Comparison of ENCODE assay signal across 22 cellular contexts in the genomic region with DNA sequence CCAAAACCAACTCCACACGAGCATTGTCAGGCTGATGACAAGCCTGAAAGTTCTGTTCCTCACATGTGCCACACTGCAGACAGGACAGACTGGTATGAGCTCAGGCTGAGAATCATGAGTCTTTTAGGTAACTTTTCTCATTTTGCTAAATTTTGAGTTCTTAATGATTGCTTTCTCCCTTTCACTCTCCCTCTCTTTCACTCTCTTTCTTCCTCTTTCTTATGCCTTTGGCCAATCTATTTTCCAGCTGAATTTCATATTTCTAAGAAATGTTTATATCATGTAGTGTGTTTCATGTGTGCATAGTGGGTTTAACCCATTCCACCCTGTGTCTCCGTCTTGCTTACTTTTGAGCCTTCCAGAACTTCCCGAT. TPM values are rescaled to one million over a fixed set of nuclear protein-coding genes. Genes with fewer than 3 reads are reported as not detected.
A peak's percentile ranks its signal among the peaks of the same experiment; 100 is the strongest.
DNase-seq lines count a peak whose midpoint lies in the region; ATAC-seq and TF ChIP-seq lines count a peak whose summit lies in the region.
"Had no signal": no experiment of that assay in that cellular context is flagged by ENCODE, and none has a peak within 500 bp of the region (broad histone marks: within the 10 kb centered on the region; RNA-seq: fewer than 3 reads in every experiment).

No MANE protein-coding gene starts in this region.

- no peak overlapping the region for H4K91ac ChIP-seq in neuronal stem cell (ENCODE audit: low read depth, low read length, poor library complexity)

- no peak overlapping the region for H2AK5ac ChIP-seq in neuronal stem cell (ENCODE audit: low read depth, low read length)

- in situ Hi-C loops in ACHN (cut with HindIII; ENCODE audit: low pct_ligation_motif_present, low pct_unique_long_range_greater_than_20kb, low sequenced_read_pairs), result no loop called here

- no peaks in the 10 kb centered on the region for H3K36me3 ChIP-seq in HEK293 (ENCODE audit: control insufficient read depth in 2 of 2, insufficient read depth in 1 of 2, low read length in 2 of 2)
- H3K36me3 ChIP-seq in endodermal cell (ENCODE audit: control insufficient read depth, insufficient read depth, low read length), result no peaks in the 10 kb centered on the region
- no peaks in the 10 kb centered on the region for H3K36me3 ChIP-seq in neuronal stem cell (replicated peaks in 1 of 2; ENCODE audit: control insufficient read depth in 2 of 2, insufficient read depth in 2 of 2, low read length in 2 of 2)
- no peaks in the 10 kb centered on the region for H3K36me3 ChIP-seq in adrenal gland (replicated peaks in 1 of 2)
- H3K36me3 ChIP-seq: BLaER1 treated with 17β-estradiol and CSF1 and Interleukin-3, amounts not matched to agents 10 nM and 100 nM had no signal

- H3K27ac Mint-ChIP-seq in endodermal cell (no peak overlapping the region), mesothelial cell of epicardium (peak overlapping the region; percentile 83)
- H3K27ac Mint-ChIP-seq: GM23338 had no signal

- no peaks in the 10 kb centered on the region for H3K4me1 ChIP-seq in HEK293 (ENCODE audit: control insufficient read depth, insufficient read depth, low read length)
- peaks cover 3% of the 10 kb centered on the region for H3K4me1 ChIP-seq in endodermal cell (ENCODE audit: control insufficient read depth, insufficient read depth, low read length)
- peaks cover 9 to 40% of the 10 kb centered on the region in 2 donors for H3K4me1 ChIP-seq in neuronal stem cell (ENCODE audit: control insufficient read depth in 2 of 2, insufficient read depth in 1 of 2, low read depth in 1 of 2, low read length in 2 of 2)
- no peaks in the 10 kb centered on the region for H3K4me1 ChIP-seq in adrenal gland (replicated peaks in 1 of 2)

- intact Hi-C loops in adrenal gland (cut with DNase I), result loop anchor here (5.0 to 10.0 kb wide), 4 partner anchors 68 to 268 kb away; partner anchors contain the start of gene COL13A1 (in 1 of the 2)

- no peak overlapping the region for H3K23ac ChIP-seq in neuronal stem cell (ENCODE audit: low read depth, low read length, poor library complexity)

- H3K9me3 ChIP-seq in HEK293 (ENCODE audit: control insufficient read depth, insufficient read depth, low read depth, low read length) (no peaks in the 10 kb centered on the region), endodermal cell (ENCODE audit: control insufficient read depth, low read length) (no peaks in the 10 kb centered on the region), neuronal stem cell (replicated peaks in 1 of 2; ENCODE audit: control insufficient read depth in 2 of 2, insufficient read depth in 1 of 2, low read depth in 1 of 2, low read length in 2 of 2) (no peaks in the 10 kb centered on the region), adrenal gland (replicated peaks in 1 of 3) (no peaks in the 10 kb centered on the region)
- H3K9me3 ChIP-seq: BLaER1 treated with 17β-estradiol and CSF1 and Interleukin-3, amounts not matched to agents 10 nM and 100 nM had no signal

- no peak overlapping the region for H4K8ac ChIP-seq in neuronal stem cell (ENCODE audit: low read depth, low read length)

- H3K4me3 Mint-ChIP-seq in endodermal cell (no peak overlapping the region), mesothelial cell of epicardium (no peak overlapping the region)
- H3K4me3 Mint-ChIP-seq: CD4-positive, alpha-beta memory T cell; GM23338; H9 had no signal

- no peak overlapping the region for H2BK120ac ChIP-seq in neuronal stem cell (ENCODE audit: low read depth, low read length)

- POLR2A ChIA-PET in HEK293 (lab: Yijun Ruan, JAX), result no interaction called here

- no peak for TF ChIP-seq POLR2A in adrenal gland (IDR thresholded peaks at IDR 0.05)

- H3K36me3 Mint-ChIP-seq in endodermal cell (ENCODE audit: low read depth) (no peaks in the 10 kb centered on the region), mesothelial cell of epicardium (no peaks in the 10 kb centered on the region)
- H3K36me3 Mint-ChIP-seq: CD4-positive, alpha-beta memory T cell had no signal

- no peak overlapping the region for H3K18ac ChIP-seq in neuronal stem cell (ENCODE audit: low read length)

- no peaks in the 10 kb centered on the region for H3K9me3 Mint-ChIP-seq in endodermal cell
- no peaks in the 10 kb centered on the region for H3K9me3 Mint-ChIP-seq in mesothelial cell of epicardium
- H3K9me3 Mint-ChIP-seq: CD4-positive, alpha-beta memory T cell; GM23338; H9 had no signal

- H3K4me1 Mint-ChIP-seq in endodermal cell, result peaks cover 13% of the 10 kb centered on the region
- H3K4me1 Mint-ChIP-seq in mesothelial cell of epicardium, result peaks cover 35% of the 10 kb centered on the region

- no peaks in the 10 kb centered on the region for H3K79me1 ChIP-seq in neuronal stem cell (ENCODE audit: low read depth, low read length)

- H3K27ac ChIP-seq in HEK293 (ENCODE audit: extremely low read depth, low read depth, low read length) (no peak overlapping the region), endodermal cell (ENCODE audit: low read depth, low read length) (peak overlapping the region; percentile 81), neuronal stem cell (replicated peaks; ENCODE audit: low read length) (no peak overlapping the region), adrenal gland (no peak overlapping the region)
- H3K27ac ChIP-seq: BLaER1 treated with 17β-estradiol and CSF1 and Interleukin-3, amounts not matched to agents 10 nM and 100 nM; RWPE1 had no signal

- no peak for ATAC-seq in HG02759 (IDR thresholded peaks at IDR 0.05; ENCODE audit: unreplicated experiment)
- ATAC-seq: Panc1 had no signal

- H3K27me3 Mint-ChIP-seq in endodermal cell (ENCODE audit: insufficient read depth) (peaks cover 19% of the 10 kb centered on the region), mesothelial cell of epicardium (ENCODE audit: low read depth) (peaks cover 8% of the 10 kb centered on the region)

- no peak overlapping the region for H3K14ac ChIP-seq in neuronal stem cell (ENCODE audit: low read length)

- H3K4me3 ChIP-seq in HEK293 (ENCODE audit: low read depth, low read length), result no peak overlapping the region
- H3K4me3 ChIP-seq in endodermal cell (ENCODE audit: low read length), result no peak overlapping the region
- H3K4me3 ChIP-seq in neuronal stem cell (ENCODE audit: low read length in 2 of 2), result no peak overlapping the region
- H3K4me3 ChIP-seq in adrenal gland, result no peak overlapping the region
- H3K4me3 ChIP-seq: BLaER1 treated with 17β-estradiol and CSF1 and Interleukin-3, amounts not matched to agents 10 nM and 100 nM; GM23338 had no signal

- 30 to 86% methylated on average over 1 to 2 of the region's 3 CpGs for WGBS in endodermal cell (ENCODE audit: insufficient coverage in 1 of 2, insufficient read length in 1 of 2), 2 experiments
- no CpG with 5 or more reads among the region's 3 CpGs for WGBS in neuronal stem cell (ENCODE audit: extremely low coverage in 2 of 2, insufficient read length in 2 of 2, insufficient replicate concordance in 1 of 2), 2 donors
- 75 to 88% (median 77%) methylated on average over 3 of the region's 3 CpGs for WGBS in adrenal gland, 4 donors

- CTCF ChIA-PET in HEK293 (lab: Yijun Ruan, JAX), result interaction anchor here (0.6 to 9.9 kb wide), 12 partner anchors 9 to 563 kb away, joined by 3 to 190 read pairs (median 4); no protein-coding TSS in a partner anchor

- DNase-seq in endodermal cell, result no peak
- no peak for DNase-seq in mesothelial cell of epicardium (ENCODE audit: low spot score in 2 of 2, unreplicated experiment in 2 of 2)
- no peak for DNase-seq in neuronal stem cell (ENCODE audit: low spot score)
- no peak for DNase-seq in adrenal gland
- DNase-seq in ACHN, result no peak
- DNase-seq: AML-193; CD4-positive, alpha-beta memory T cell; NCI-H1092; NCI-H1417 treated with DMSO at 0.1 percent for 48 hours; NCI-H1694 treated with DMSO at 0.1 percent for 48 hours; NCI-H2081; NCI-H226; NCI-H510A; SHP77 had no signal

- H2BK12ac ChIP-seq in neuronal stem cell (ENCODE audit: low read length), result no peak overlapping the region

- H3K27me3 ChIP-seq in endodermal cell (ENCODE audit: control insufficient read depth, insufficient read depth, low read length, poor library complexity, severe bottlenecking) (peaks cover 6% of the 10 kb centered on the region), neuronal stem cell (ENCODE audit: control insufficient read depth in 3 of 3, insufficient read depth in 3 of 3, low read depth in 1 of 3, low read length in 3 of 3) (peaks cover 0 to 5% (median 0%) of the 10 kb centered on the region in 3 experiments), adrenal gland (no peaks in the 10 kb centered on the region)
- H3K27me3 ChIP-seq: BLaER1 treated with 17β-estradiol and CSF1 and Interleukin-3, amounts not matched to agents 10 nM and 100 nM had no signal

- H3K4me2 ChIP-seq in neuronal stem cell (ENCODE audit: insufficient read depth, low read length, poor library complexity, severe bottlenecking), result no peak overlapping the region
- H3K4me2 ChIP-seq: GM23338 had no signal

- H2BK5ac ChIP-seq in neuronal stem cell (ENCODE audit: low read length), result no peak overlapping the region

- H2BK15ac ChIP-seq in neuronal stem cell (ENCODE audit: low read length), result no peak overlapping the region

- H2AFZ ChIP-seq in neuronal stem cell (ENCODE audit: low read length), result peak overlapping the region; percentile 50

- H3K4ac ChIP-seq in neuronal stem cell (ENCODE audit: low read length), result no peak overlapping the region

- no peak overlapping the region for H3K9ac ChIP-seq in endodermal cell (ENCODE audit: extremely low read depth, low read length, poor library complexity, severe bottlenecking)
- H3K9ac ChIP-seq in neuronal stem cell (ENCODE audit: low read depth, low read length, poor library complexity), result no peak overlapping the region
- H3K9ac ChIP-seq: BLaER1 treated with 17β-estradiol and CSF1 and Interleukin-3, amounts not matched to agents 10 nM and 100 nM had no signal

- TF ChIP-seq CTCF in HEK293 (tag by site-specific recombination; IDR thresholded peaks at IDR 0.05), result no peak
- TF ChIP-seq CTCF in endodermal cell (conservative IDR thresholded peaks at IDR 0.05), result no peak
- no peak for TF ChIP-seq CTCF in mesothelial cell of epicardium (IDR thresholded peaks at IDR 0.05; ENCODE audit: unreplicated experiment)
- TF ChIP-seq CTCF in adrenal gland (IDR thresholded peaks at IDR 0.05), result no peak

TF ChIP-seq in HEK293, 187 proteins besides CTCF, POLR2A, EP300 and RAD21:
- TF ChIP-seq PRDM1 (tag by site-specific recombination; IDR thresholded peaks at IDR 0.05) (peak; percentile 96), ZNF10 (tag by site-specific recombination; IDR thresholded peaks at IDR 0.05) (no peak), ZNF629 (tag by site-specific recombination; IDR thresholded peaks at IDR 0.05) (no peak)

RNA-seq across cellular contexts. Expression of gene FAM241B, which starts 16.6 kb away (rescaled TPM):
- total RNA-seq in endodermal cell (10 to 100 TPM; 27.1 to 42.0 TPM), mesothelial cell of epicardium (19.2 to 20.9 TPM (median 20.1 TPM) in 3 replicates), adrenal gland (1 to 10 TPM in 6 of 8 donors, not detected in 2; 1.4 to 3.4 (median 2.4) TPM)
- 12.0 TPM for polyA plus RNA-seq in endodermal cell (2013, experiment 1 of 2)
- 10.8 TPM for polyA plus RNA-seq in endodermal cell (2013, experiment 2 of 2)
- 21.0 TPM for polyA plus RNA-seq in neuronal stem cell (2013, experiment 1 of 2)
- 22.3 TPM for polyA plus RNA-seq in neuronal stem cell (2013, experiment 2 of 2)
- polyA plus RNA-seq in adrenal gland, result 1 to 10 TPM; 3.4 to 4.6 (median 4.0) TPM
- total RNA-seq: OCI-LY7 had no signal
